ENCODE assay signal across 8 cellular contexts in genomic region chr7:73557108-73557396, GRCh38. TPM values are rescaled to one million over a fixed set of nuclear protein-coding genes. Genes with fewer than 3 reads are reported as not detected.
A peak's percentile ranks its signal among the peaks of the same experiment; 100 is the strongest.
DNase-seq lines count a peak whose midpoint lies in the region; ATAC-seq and TF ChIP-seq lines count a peak whose summit lies in the region.

No MANE protein-coding gene starts in this region.

- H3K4me3 Mint-ChIP-seq in activated naive CD8-positive, alpha-beta T cell = peak overlapping the region; percentile 94

- H3K79me2 ChIP-seq in SK-N-SH (ENCODE audit: insufficient read depth) = peaks cover 49% of the 10 kb centered on the region

- H4K20me1 ChIP-seq in SK-N-SH (ENCODE audit: insufficient read depth) = peaks cover 42% of the 10 kb centered on the region

- ATAC-seq in HG02588 (IDR thresholded peaks at IDR 0.05; ENCODE audit: unreplicated experiment) (peak; percentile 87), omental fat pad (ENCODE audit: low FRiP score) (peak; percentile 96)

- TF ChIP-seq CTCF in SK-N-SH (IDR thresholded peaks at IDR 0.05) (no peak), omental fat pad (IDR thresholded peaks at IDR 0.05) (no peak)

- H3K4me1 ChIP-seq in SK-N-SH (ENCODE audit: control insufficient read depth in 1 of 2, insufficient read depth in 2 of 2, low read depth in 1 of 2, low read length in 1 of 2) = peaks cover 9 to 15% of the 10 kb centered on the region in 2 experiments; a peak in 3 of 4 replicates

- TF ChIP-seq EP300 in SK-N-SH (IDR thresholded peaks at IDR 0.05; ENCODE audit: borderline replicate concordance in 1 of 2, low read depth in 1 of 2, low read length in 1 of 2) = 0 out of 4 replicates have a peak, but pooled peaks of 1 of the 2 experiments have one; percentile 2

- H3K27ac ChIP-seq in SK-N-SH (ENCODE audit: low read depth in 2 of 2, low read length in 1 of 2) (peak overlapping the region; percentile 92 to 94), temporal lobe (ENCODE audit: low read depth, low read length) (peak overlapping the region; percentile 98)

- under 1% methylated on average over 18 of the region's 36 CpGs for WGBS in SK-N-SH (ENCODE audit: low lambda C conversion rate)

- H3K9me3 ChIP-seq in SK-N-SH = no peaks in the 10 kb centered on the region

- CTCF ChIA-PET in SK-N-SH (lab: Yijun Ruan, JAX) = interaction anchor here (0.6 to 1.6 kb wide), 5 partner anchors 9 to 470 kb away, joined by 3 to 9 read pairs (median 4); no protein-coding TSS in a partner anchor

- peak overlapping the region; percentile 95 for H3K4me2 ChIP-seq in SK-N-SH

- no peaks in the 10 kb centered on the region for H3K27me3 Mint-ChIP-seq in activated naive CD8-positive, alpha-beta T cell

- no peaks in the 10 kb centered on the region for H3K36me3 Mint-ChIP-seq in activated naive CD8-positive, alpha-beta T cell

- H3K27ac Mint-ChIP-seq in activated naive CD8-positive, alpha-beta T cell = peak overlapping the region; percentile 70

- no peak for TF ChIP-seq RAD21 in SK-N-SH (IDR thresholded peaks at IDR 0.05; ENCODE audit: low read length)

- H3F3A ChIP-seq in SK-N-SH (replicated peaks; ENCODE audit: insufficient read depth) = peaks cover 24% of the 10 kb centered on the region

- DNase-seq in GM04504 (ENCODE audit: low read depth) = peak; percentile 87
- peak; percentile 92 for DNase-seq in NCI-H1048 (lab: John Stamatoyannopoulos, UW)
- DNase-seq in SK-N-SH = peak; percentile 100
- DNase-seq in glomerular visceral epithelial cell (ENCODE audit: extremely low spot score) = peak; percentile 95
- peak; percentile 55 for DNase-seq in omental fat pad (ENCODE audit: low spot score)

- POLR2A ChIA-PET in SK-N-SH (lab: Yijun Ruan, JAX) = interaction anchor here (0.6 to 1.5 kb wide), 9 partner anchors 9 to 285 kb away, joined by 3 to 8 read pairs (median 5); partner anchors contain the start of genes BAZ1B, METTL27 and TBL2

- no peaks in the 10 kb centered on the region for H3K9me3 Mint-ChIP-seq in activated naive CD8-positive, alpha-beta T cell (ENCODE audit: low read depth)

- no peaks in the 10 kb centered on the region for H3K27me3 ChIP-seq in SK-N-SH (ENCODE audit: insufficient read depth)

- H3K9me2 ChIP-seq in SK-N-SH = no peaks in the 10 kb centered on the region

- peak overlapping the region; percentile 98 for H3K9ac ChIP-seq in SK-N-SH

- H3K36me3 ChIP-seq in SK-N-SH (replicated peaks in 1 of 2; ENCODE audit: control insufficient read depth in 1 of 2, insufficient read depth in 2 of 2, low read length in 1 of 2) = peaks cover 2 to 16% of the 10 kb centered on the region in 2 experiments

- H3K4me3 ChIP-seq in SK-N-SH (ENCODE audit: low read depth in 2 of 2, low read length in 1 of 2) = peak overlapping the region; percentile 61 to 84

- no peak overlapping the region for H2AFZ ChIP-seq in SK-N-SH (ENCODE audit: low read depth)

- H3K4me1 Mint-ChIP-seq in activated naive CD8-positive, alpha-beta T cell (ENCODE audit: low read depth) = peaks cover 35% of the 10 kb centered on the region

TF ChIP-seq in SK-N-SH, 30 proteins besides CTCF, POLR2A, EP300 and RAD21:
- TF ChIP-seq ELF1 (IDR thresholded peaks at IDR 0.05) (peak; percentile 70), TAF1 (IDR thresholded peaks at IDR 0.05; ENCODE audit: borderline replicate concordance, low read depth, low read length) (peak; percentile 57), MAX (IDR thresholded peaks at IDR 0.05; ENCODE audit: low read depth) (no peak), MXI1 (IDR thresholded peaks at IDR 0.05; ENCODE audit: low read depth, low read length) (peak; percentile 90; the same call in 1 of the 2 replicates), TCF12 (IDR thresholded peaks at IDR 0.05) (peak; percentile 11; the same call in 1 of the 2 replicates), FOXM1 (IDR thresholded peaks at IDR 0.05; ENCODE audit: low read depth) (no peak), SIN3A (IDR thresholded peaks at IDR 0.05; ENCODE audit: borderline replicate concordance, low read depth, low read length) (no peak), RCOR1 (IDR thresholded peaks at IDR 0.05; ENCODE audit: low read length) (no peak), GABPA (IDR thresholded peaks at IDR 0.05; ENCODE audit: low read depth) (peak; percentile 63), CHD2 (IDR thresholded peaks at IDR 0.05; ENCODE audit: low read length, partially characterized antibody) (peak; percentile 92), MEF2A (IDR thresholded peaks at IDR 0.05; ENCODE audit: borderline replicate concordance, low read depth) (no peak), NRF1 (IDR thresholded peaks at IDR 0.05; ENCODE audit: low read depth, low read length) (peak; percentile 47)
- TF ChIP-seq, protein P1, sequence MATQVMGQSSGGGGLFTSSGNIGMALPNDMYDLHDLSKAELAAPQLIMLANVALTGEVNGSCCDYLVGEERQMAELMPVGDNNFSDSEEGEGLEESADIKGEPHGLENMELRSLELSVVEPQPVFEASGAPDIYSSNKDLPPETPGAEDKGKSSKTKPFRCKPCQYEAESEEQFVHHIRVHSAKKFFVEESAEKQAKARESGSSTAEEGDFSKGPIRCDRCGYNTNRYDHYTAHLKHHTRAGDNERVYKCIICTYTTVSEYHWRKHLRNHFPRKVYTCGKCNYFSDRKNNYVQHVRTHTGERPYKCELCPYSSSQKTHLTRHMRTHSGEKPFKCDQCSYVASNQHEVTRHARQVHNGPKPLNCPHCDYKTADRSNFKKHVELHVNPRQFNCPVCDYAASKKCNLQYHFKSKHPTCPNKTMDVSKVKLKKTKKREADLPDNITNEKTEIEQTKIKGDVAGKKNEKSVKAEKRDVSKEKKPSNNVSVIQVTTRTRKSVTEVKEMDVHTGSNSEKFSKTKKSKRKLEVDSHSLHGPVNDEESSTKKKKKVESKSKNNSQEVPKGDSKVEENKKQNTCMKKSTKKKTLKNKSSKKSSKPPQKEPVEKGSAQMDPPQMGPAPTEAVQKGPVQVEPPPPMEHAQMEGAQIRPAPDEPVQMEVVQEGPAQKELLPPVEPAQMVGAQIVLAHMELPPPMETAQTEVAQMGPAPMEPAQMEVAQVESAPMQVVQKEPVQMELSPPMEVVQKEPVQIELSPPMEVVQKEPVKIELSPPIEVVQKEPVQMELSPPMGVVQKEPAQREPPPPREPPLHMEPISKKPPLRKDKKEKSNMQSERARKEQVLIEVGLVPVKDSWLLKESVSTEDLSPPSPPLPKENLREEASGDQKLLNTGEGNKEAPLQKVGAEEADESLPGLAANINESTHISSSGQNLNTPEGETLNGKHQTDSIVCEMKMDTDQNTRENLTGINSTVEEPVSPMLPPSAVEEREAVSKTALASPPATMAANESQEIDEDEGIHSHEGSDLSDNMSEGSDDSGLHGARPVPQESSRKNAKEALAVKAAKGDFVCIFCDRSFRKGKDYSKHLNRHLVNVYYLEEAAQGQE (IDR thresholded peaks at IDR 0.05; ENCODE audit: low read depth, low read length) = peak; percentile 36; the same call in 1 of the 2 replicates

RNA-seq across cellular contexts. Expression of gene BCL7B, which starts 0.4 kb away (rescaled TPM):
- 107 and 114 TPM in 2 replicates for polyA plus RNA-seq in SK-N-SH (2012; rRNA removed)
- 89.6 and 97.3 TPM in 2 replicates for polyA plus RNA-seq in SK-N-SH (2012; cell fraction: cytosol; rRNA removed)
- polyA plus RNA-seq in SK-N-SH (2012; cell fraction: nucleus; rRNA removed) = 64.0 and 86.4 TPM in 2 replicates
- total RNA-seq in omental fat pad = 10 to 100 TPM; 51.9 to 91.9 (median 78.3) TPM
- total RNA-seq in temporal lobe = 7.4 TPM

RNA-seq across cellular contexts. Expression of gene TBL2, which starts 21.3 kb away (rescaled TPM):
- polyA plus RNA-seq in SK-N-SH (2012; rRNA removed) = 45.5 and 63.6 TPM in 2 replicates
- polyA plus RNA-seq in SK-N-SH (2012; cell fraction: cytosol; rRNA removed) = 21.7 and 40.1 TPM in 2 replicates
- 59.0 and 76.7 TPM in 2 replicates for polyA plus RNA-seq in SK-N-SH (2012; cell fraction: nucleus; rRNA removed)
- 10 to 100 TPM; 29.5 to 51.6 (median 40.1) TPM for total RNA-seq in omental fat pad
- 33.9 TPM for total RNA-seq in temporal lobe

RNA-seq across cellular contexts. Expression of gene BAZ1B, which starts 35.0 kb away (rescaled TPM):
- 19.7 and 20.9 TPM in 2 replicates for polyA plus RNA-seq in SK-N-SH (2012; rRNA removed)
- 27.7 and 28.8 TPM in 2 replicates for polyA plus RNA-seq in SK-N-SH (2012; cell fraction: cytosol; rRNA removed)
- polyA plus RNA-seq in SK-N-SH (2012; cell fraction: nucleus; rRNA removed) = 22.7 and 29.4 TPM in 2 replicates
- 10 to 100 TPM; 42.9 to 61.4 (median 54.9) TPM for total RNA-seq in omental fat pad
- total RNA-seq in temporal lobe = 51.4 TPM

Comparison
In these comparisons a context has a peak if more than half of its experiments do, and no peak if none do; other contexts are left out.
1. Peak in every context shown above with its lines: DNase-seq, ATAC-seq, H3K4me3 ChIP-seq and H3K27ac ChIP-seq.